8 cellular contexts compared by ENCODE assay signal in genomic region chr6:16700202-16700997, GRCh38.
A peak's percentile ranks its signal among the peaks of the same experiment; 100 is the strongest.
DNase-seq lines count a peak whose midpoint lies in the region; ATAC-seq and TF ChIP-seq lines count a peak whose summit lies in the region.

No MANE protein-coding gene starts in this region.

- ATAC-seq in GM18517 (IDR thresholded peaks at IDR 0.05; ENCODE audit: unreplicated experiment) (no peak), HG02884 (IDR thresholded peaks at IDR 0.05; ENCODE audit: unreplicated experiment) (no peak)

- H3K9me3 Mint-ChIP-seq in activated CD4-positive, alpha-beta T cell treated with anti-CD3 and anti-CD28 coated beads, Interleukin-2, amount 10 ng/mL, durations not matched to agents 24 days and 14 days, result no peaks in the 10 kb centered on the region

- intact Hi-C loops in activated CD4-positive, alpha-beta T cell treated with anti-CD3 and anti-CD28 coated beads, Interleukin-2, amount 10 ng/mL, durations not matched to agents 24 days and 14 days (cut with micrococcal nuclease), result no loop called here

- no peaks in the 10 kb centered on the region for H3K27me3 ChIP-seq in tibial nerve

- WGBS in tibial nerve, 2 donors, result 20 to 28% methylated on average over 14 of the region's 14 CpGs

- peak overlapping the region; percentile 71 for H3K4me3 Mint-ChIP-seq in activated CD4-positive, alpha-beta T cell treated with anti-CD3 and anti-CD28 coated beads, Interleukin-2, amount 10 ng/mL, durations not matched to agents 24 days and 14 days

- no peak for TF ChIP-seq EP300 in tibial nerve (IDR thresholded peaks at IDR 0.05)

- peak overlapping the region; percentile 95 for H3K27ac Mint-ChIP-seq in activated CD4-positive, alpha-beta T cell treated with anti-CD3 and anti-CD28 coated beads, Interleukin-2, amount 10 ng/mL, durations not matched to agents 24 days and 14 days

- H3K9me3 ChIP-seq in tibial nerve, result no peaks in the 10 kb centered on the region

- H3K4me3 ChIP-seq in astrocyte of the spinal cord (ENCODE audit: low read depth, low read length), result peak overlapping the region; percentile 1
- peak overlapping the region; percentile 13 to 38 (median 27) for H3K4me3 ChIP-seq in tibial nerve

- no peaks in the 10 kb centered on the region for H3K27me3 Mint-ChIP-seq in activated CD4-positive, alpha-beta T cell treated with anti-CD3 and anti-CD28 coated beads, Interleukin-2, amount 10 ng/mL, durations not matched to agents 24 days and 14 days

- peaks cover 21% of the 10 kb centered on the region for H3K36me3 Mint-ChIP-seq in activated CD4-positive, alpha-beta T cell treated with anti-CD3 and anti-CD28 coated beads, Interleukin-2, amount 10 ng/mL, durations not matched to agents 24 days and 14 days (ENCODE audit: low read depth)

- H3K4me1 ChIP-seq in tibial nerve, result peaks cover 0 to 52% (median 25%) of the 10 kb centered on the region in 4 donors

- no peaks in the 10 kb centered on the region for H3K36me3 ChIP-seq in tibial nerve

- TF ChIP-seq POLR2A in tibial nerve (IDR thresholded peaks at IDR 0.05), result no peak

- DNase-seq in activated CD4-positive, alpha-beta T cell treated with anti-CD3 and anti-CD28 coated beads, Interleukin-2, amount 10 ng/mL, durations not matched to agents 24 days and 14 days, result peak; percentile 85
- DNase-seq in activated CD4-positive, alpha-beta T cell treated with anti-CD3 and anti-CD28 coated beads, Interleukin-2, amount 50 U/mL, for 4 hours, result no peak
- DNase-seq in astrocyte of the spinal cord (ENCODE audit: low read depth, low spot score) (peak; percentile 43), lung microvascular endothelial cell (ENCODE audit: low read depth in 2 of 2) (peak; percentile 41 to 47), tibial nerve (ENCODE audit: low spot score in 2 of 2) (no peak), putamen (ENCODE audit: low spot score) (no peak)

- H3K4me1 Mint-ChIP-seq in activated CD4-positive, alpha-beta T cell treated with anti-CD3 and anti-CD28 coated beads, Interleukin-2, amount 10 ng/mL, durations not matched to agents 24 days and 14 days, result peaks cover 69% of the 10 kb centered on the region

- peak overlapping the region in 3 of 4 donors; percentile 21 to 58 (median 55) for H3K27ac ChIP-seq in tibial nerve

- TF ChIP-seq CTCF in astrocyte of the spinal cord (IDR thresholded peaks at IDR 0.05; ENCODE audit: low read depth, low read length), result no peak
- no peak for TF ChIP-seq CTCF in tibial nerve (IDR thresholded peaks at IDR 0.05)

- in situ Hi-C loops in astrocyte of the spinal cord (cut with HindIII; ENCODE audit: low sequenced_read_pairs), result no loop called here

Comparison
In these comparisons a context has a peak if more than half of its experiments do, and no peak if none do; other contexts are left out.
1. DNase-seq: peak in activated CD4-positive, alpha-beta T cell treated with anti-CD3 and anti-CD28 coated beads, Interleukin-2, amount 10 ng/mL, durations not matched to agents 24 days and 14 days (single experiment), astrocyte of the spinal cord (single experiment) and lung microvascular endothelial cell (2 of 2); none in activated CD4-positive, alpha-beta T cell treated with anti-CD3 and anti-CD28 coated beads, Interleukin-2, amount 50 U/mL, for 4 hours (0 of 2), tibial nerve (0 of 2) and putamen (single experiment).